ENCODE assay signal across 2 cellular contexts in genomic region chr19:38308006-38308766, GRCh38.
TF ChIP-seq lines count a peak whose summit lies in the region.

No MANE protein-coding gene starts in this region.

TF ChIP-seq in HEK293, 187 proteins besides CTCF, POLR2A, EP300 and RAD21 (continues in another document):
- TF ChIP-seq PATZ1 (tag by site-specific recombination; IDR thresholded peaks at IDR 0.05): peak; percentile 29; the same call in 1 of the 2 replicates
- no peak for TF ChIP-seq ZNF558 (tag by site-specific recombination; IDR thresholded peaks at IDR 0.05)
- no peak for TF ChIP-seq ZNF76 (tag by site-specific recombination; IDR thresholded peaks at IDR 0.05; ENCODE audit: borderline replicate concordance, low read depth)
- TF ChIP-seq BCL6B (tag by site-specific recombination; IDR thresholded peaks at IDR 0.05): no peak
- TF ChIP-seq ZNF580 (tag by site-specific recombination; IDR thresholded peaks at IDR 0.05): no peak
- no peak for TF ChIP-seq ZBTB11 (tag by site-specific recombination; conservative IDR thresholded peaks at IDR 0.05; ENCODE audit: low read depth)
- no peak for TF ChIP-seq ZNF792 (tag by site-specific recombination; IDR thresholded peaks at IDR 0.05)
- TF ChIP-seq ZBTB10 (tag by site-specific recombination; IDR thresholded peaks at IDR 0.05): no peak
- peak; percentile 72 for TF ChIP-seq KLF1 (tag by site-specific recombination; IDR thresholded peaks at IDR 0.05)
- no peak for TF ChIP-seq ZSCAN18 (tag by site-specific recombination; IDR thresholded peaks at IDR 0.05)
- TF ChIP-seq ZNF585B (tag by site-specific recombination; IDR thresholded peaks at IDR 0.05): no peak
- no peak for TF ChIP-seq ZNF174 (tag by site-specific recombination; IDR thresholded peaks at IDR 0.05)
- no peak for TF ChIP-seq BCL11B (tag by site-specific recombination; IDR thresholded peaks at IDR 0.05; ENCODE audit: low read depth)

TF ChIP-seq in GM12878, 131 proteins besides CTCF, POLR2A, EP300 and RAD21:
- TF ChIP-seq SPI1 (IDR thresholded peaks at IDR 0.05; ENCODE audit: borderline replicate concordance, insufficient read depth, low read depth, low read length) (peak; percentile 35; the same call in 1 of the 2 replicates), NR2C1 (IDR thresholded peaks at IDR 0.05) (no peak), YBX1 (IDR thresholded peaks at IDR 0.05) (no peak), RFX5 (IDR thresholded peaks at IDR 0.05; ENCODE audit: low read depth, low read length) (no peak), SMAD1 (IDR thresholded peaks at IDR 0.05; ENCODE audit: low read depth, partially characterized antibody) (no peak), CHD2 (IDR thresholded peaks at IDR 0.05; ENCODE audit: borderline replicate concordance, low read depth, low read length) (no peak), CHD1 (IDR thresholded peaks at IDR 0.05; ENCODE audit: low read depth, low read length) (no peak)
